Comparison of ENCODE assay signal across 21 cellular contexts in the genomic region with DNA sequence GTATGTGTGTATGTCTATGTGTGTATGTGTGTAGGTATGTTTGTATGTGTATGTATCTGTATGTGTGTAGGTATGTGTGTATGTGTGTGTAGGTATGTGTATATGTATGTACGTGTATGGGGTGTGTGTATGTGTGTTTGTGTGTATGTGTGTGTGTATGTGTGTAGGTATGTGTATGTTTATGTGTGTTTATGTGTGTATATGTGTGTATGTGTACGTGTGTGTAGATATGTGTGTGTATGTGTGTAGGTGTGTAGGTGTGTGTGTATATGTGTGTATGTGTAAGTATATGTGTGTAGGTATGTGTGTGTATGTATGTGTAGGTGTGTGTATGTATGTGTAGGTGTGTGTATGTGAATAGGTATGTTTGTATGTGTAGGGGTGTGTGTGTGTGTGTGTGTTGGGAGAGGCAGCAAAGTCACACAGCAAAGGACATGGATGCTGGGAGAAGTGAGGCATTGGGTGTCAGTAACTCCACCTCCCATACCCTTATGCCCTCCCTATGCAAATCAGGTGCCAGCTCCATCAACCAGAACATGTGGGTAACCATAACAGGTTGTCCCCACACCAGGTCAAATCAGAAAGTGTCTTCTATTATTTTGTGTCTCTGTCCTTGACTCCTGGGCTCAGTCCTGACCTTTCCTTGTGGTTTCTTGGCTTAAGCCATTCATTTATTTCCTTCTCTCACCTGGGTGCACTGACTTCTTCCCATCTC. TPM values are rescaled to one million over a fixed set of nuclear protein-coding genes. Genes with fewer than 3 reads are reported as not detected.
A peak's percentile ranks its signal among the peaks of the same experiment; 100 is the strongest.
DNase-seq lines count a peak whose midpoint lies in the region; ATAC-seq and TF ChIP-seq lines count a peak whose summit lies in the region.
"Had no signal": no experiment of that assay in that cellular context is flagged by ENCODE, and none has a peak within 500 bp of the region (broad histone marks: within the 10 kb centered on the region; RNA-seq: fewer than 3 reads in every experiment).

No MANE protein-coding gene starts in this region.

- peak overlapping the region; percentile 57 for H3K4me3 Mint-ChIP-seq in CD8-positive, alpha-beta T cell
- peak overlapping the region in 2 of 3 donors; percentile 31 to 95 for H3K4me3 Mint-ChIP-seq in T-cell
- peak overlapping the region; percentile 53 to 87 for H3K4me3 Mint-ChIP-seq in effector memory CD8-positive, alpha-beta T cell
- H3K4me3 Mint-ChIP-seq: mesothelial cell of epicardium had no signal

- POLR2A ChIA-PET in CD8-positive, alpha-beta T cell (lab: Charles Lee), result no interaction called here
- POLR2A ChIA-PET in T-cell (lab: Charles Lee), result no interaction called here

- no peak overlapping the region for H3K27ac ChIP-seq in BLaER1
- H3K27ac ChIP-seq in CD8-positive, alpha-beta T cell (ENCODE audit: low read depth, low read length), result no peak overlapping the region
- H3K27ac ChIP-seq: right atrium auricular region, testis, WERI-Rb-1 had no signal

- H3K4me1 ChIP-seq in BLaER1, result peaks cover 98% of the 10 kb centered on the region
- peaks cover 89% of the 10 kb centered on the region for H3K4me1 ChIP-seq in CD8-positive, alpha-beta T cell (ENCODE audit: insufficient read depth, low read length)

- no peaks in the 10 kb centered on the region for H3K27me3 Mint-ChIP-seq in CD8-positive, alpha-beta T cell (ENCODE audit: low read depth)
- H3K27me3 Mint-ChIP-seq in T-cell, result no peaks in the 10 kb centered on the region
- H3K27me3 Mint-ChIP-seq in effector memory CD8-positive, alpha-beta T cell, result no peaks in the 10 kb centered on the region

- peaks cover 63% of the 10 kb centered on the region for H3K36me3 Mint-ChIP-seq in CD8-positive, alpha-beta T cell
- peaks cover 25% of the 10 kb centered on the region for H3K36me3 Mint-ChIP-seq in T-cell
- H3K36me3 Mint-ChIP-seq in effector memory CD8-positive, alpha-beta T cell (ENCODE audit: insufficient read depth), result peaks cover 56% of the 10 kb centered on the region
- H3K36me3 Mint-ChIP-seq: mesothelial cell of epicardium had no signal

- no peak overlapping the region for H3K4me3 ChIP-seq in BLaER1
- H3K4me3 ChIP-seq in CD8-positive, alpha-beta T cell (ENCODE audit: low read depth, low read length), result no peak overlapping the region
- H3K4me3 ChIP-seq: right atrium auricular region, testis had no signal

- no peak for ATAC-seq in CD8-positive, alpha-beta T cell
- no peak for ATAC-seq in T-cell (replicated peaks in 1 of 4)
- no peak for ATAC-seq in effector memory CD8-positive, alpha-beta T cell (replicated peaks)
- ATAC-seq: left cardiac atrium had no signal

- no peaks in the 10 kb centered on the region for H3K9me3 Mint-ChIP-seq in CD8-positive, alpha-beta T cell
- no peaks in the 10 kb centered on the region for H3K9me3 Mint-ChIP-seq in T-cell
- H3K9me3 Mint-ChIP-seq in effector memory CD8-positive, alpha-beta T cell, result no peaks in the 10 kb centered on the region
- H3K9me3 Mint-ChIP-seq: mesothelial cell of epicardium had no signal

- intact Hi-C loops in CD8-positive, alpha-beta T cell (cut with DNase I, micrococcal nuclease), result no loop called here

- peaks cover 46% of the 10 kb centered on the region for H3K36me3 ChIP-seq in BLaER1
- H3K36me3 ChIP-seq in CD8-positive, alpha-beta T cell (ENCODE audit: insufficient read depth, low read length), result peaks cover 16% of the 10 kb centered on the region
- H3K36me3 ChIP-seq: right atrium auricular region had no signal

- no peak overlapping the region for H3K9ac ChIP-seq in BLaER1

- DNase-seq in CD8-positive, alpha-beta T cell, result no peak
- DNase-seq in T-cell, result no peak
- no peak for DNase-seq in effector memory CD8-positive, alpha-beta T cell
- no peak for DNase-seq in NCI-H82 treated with DMSO at 0.1 percent for 48 hours (lab: John Stamatoyannopoulos, UW; ENCODE audit: unreplicated experiment)
- DNase-seq in G401 (ENCODE audit: low spot score), result no peak
- DNase-seq in SIG-M5 (lab: John Stamatoyannopoulos, UW), result no peak
- DNase-seq in NCI-H2196 (lab: John Stamatoyannopoulos, UW; ENCODE audit: unreplicated experiment), result no peak
- DNase-seq: activated CD8-positive, alpha-beta memory T cell treated with anti-CD3 and anti-CD28 coated beads, Interleukin-2, amount 50 U/mL, for 48 hours; AML-193; amygdala; DMS53; foreskin fibroblast; left cardiac atrium; NCI-H1048; NCI-H526 treated with DMSO at 0.1 percent for 48 hours; stimulated activated CD4-positive, alpha-beta T cell treated with anti-CD3 and anti-CD28 coated beads, Interleukin-1b, Interleukin-23, amount 100 ng/mL, for 48 hours; testis; WERI-Rb-1 had no signal

- H3K27me3 ChIP-seq in BLaER1, result no peaks in the 10 kb centered on the region
- no peaks in the 10 kb centered on the region for H3K27me3 ChIP-seq in CD8-positive, alpha-beta T cell (ENCODE audit: insufficient read depth, low read length)
- H3K27me3 ChIP-seq: right atrium auricular region, testis had no signal

- in situ Hi-C loops in G401 (cut with HindIII; ENCODE audit: low sequenced_read_pairs), result no loop called here

- H3K4me1 Mint-ChIP-seq in CD8-positive, alpha-beta T cell (ENCODE audit: low read depth), result peaks cover 86% of the 10 kb centered on the region
- H3K4me1 Mint-ChIP-seq in T-cell, result peaks cover 85 to 91% (median 86%) of the 10 kb centered on the region in 3 donors
- H3K4me1 Mint-ChIP-seq in effector memory CD8-positive, alpha-beta T cell (ENCODE audit: low read depth in 2 of 2), result peaks cover 75 to 86% of the 10 kb centered on the region in 2 donors

- H4K20me1 ChIP-seq in BLaER1, result peaks cover 74% of the 10 kb centered on the region

- no peaks in the 10 kb centered on the region for H3K9me3 ChIP-seq in BLaER1
- no peaks in the 10 kb centered on the region for H3K9me3 ChIP-seq in CD8-positive, alpha-beta T cell (ENCODE audit: low read length)
- H3K9me3 ChIP-seq: right atrium auricular region, testis had no signal

- no peak for TF ChIP-seq CTCF in CD8-positive, alpha-beta T cell (IDR thresholded peaks at IDR 0.05)

- CTCF ChIA-PET in CD8-positive, alpha-beta T cell (lab: Charles Lee), result interaction anchor here (0.7 kb wide), 1 partner anchor 103 kb away, joined by 3 read pairs; no protein-coding TSS in a partner anchor
- CTCF ChIA-PET in T-cell (lab: Charles Lee), result no interaction called here

- H3K27ac Mint-ChIP-seq in CD8-positive, alpha-beta T cell, result peak overlapping the region; percentile 86
- peak overlapping the region; percentile 61 to 98 for H3K27ac Mint-ChIP-seq in T-cell
- H3K27ac Mint-ChIP-seq in effector memory CD8-positive, alpha-beta T cell, result peak overlapping the region; percentile 7 to 59
- H3K27ac Mint-ChIP-seq: mesothelial cell of epicardium had no signal

- H3K4me2 ChIP-seq in BLaER1, result peak overlapping the region; percentile 99

RNA-seq across cellular contexts. Expression of a gene that starts 15.0 kb away (rescaled TPM):
- total RNA-seq in CD8-positive, alpha-beta T cell, result 100 to 1,000 TPM; 152 to 163 TPM
- 100 to 1,000 TPM; 181 to 270 (median 252) TPM for total RNA-seq in T-cell
- total RNA-seq in G401 (2014; rRNA removed; shearing (Covaris generic)), result 0.71 and 1.8 TPM in 2 replicates

RNA-seq across cellular contexts. Expression of a gene that starts 38.5 kb away (rescaled TPM):
- 1 to 10 TPM; 3.1 to 3.7 TPM for total RNA-seq in CD8-positive, alpha-beta T cell
- 10 to 100 TPM in 1 of 5 donors, 1 to 10 TPM in 4; 9.0 to 10.5 (median 9.8) TPM for total RNA-seq in T-cell
- total RNA-seq in G401 (2014; rRNA removed; shearing (Covaris generic)), result 7.6 and 9.8 TPM in 2 replicates

Comparison
In these comparisons a context has a peak if more than half of its experiments do, and no peak if none do; other contexts are left out.
1. H3K27ac Mint-ChIP-seq: peak in every context shown above with its lines; median percentile 86 in CD8-positive, alpha-beta T cell; 80 in T-cell; 33 in effector memory CD8-positive, alpha-beta T cell.
2. RNA of a gene that starts 15.0 kb away (total RNA-seq): 181 to 270 TPM in T-cell and 152 to 163 TPM in CD8-positive, alpha-beta T cell; 0.71 to 1.8 TPM in G401; every median in the first group is over 10 times any median in the second.
3. Peak in every context shown above with its lines, with median percentiles within 50 percentile points of each other: H3K4me3 Mint-ChIP-seq.